ENCODE assay signal across 8 cellular contexts in genomic region chr11:44911031-44911814, GRCh38. TPM values are rescaled to one million over a fixed set of nuclear protein-coding genes. Genes with fewer than 3 reads are reported as not detected.
A peak's percentile ranks its signal among the peaks of the same experiment; 100 is the strongest.
DNase-seq lines count a peak whose midpoint lies in the region; ATAC-seq and TF ChIP-seq lines count a peak whose summit lies in the region.

No MANE protein-coding gene starts in this region.

- TF ChIP-seq POLR2A in Peyer's patch (IDR thresholded peaks at IDR 0.05), result no peak

- H3K4me3 Mint-ChIP-seq in nephron progenitor cell, result no peak overlapping the region

- H3K27me3 Mint-ChIP-seq in nephron progenitor cell (ENCODE audit: low read depth, poor library complexity), result peaks cover 3% of the 10 kb centered on the region

- no peaks in the 10 kb centered on the region for H3K36me3 ChIP-seq in Peyer's patch

- peak; percentile 77 for ATAC-seq in GM18511 (IDR thresholded peaks at IDR 0.05; ENCODE audit: unreplicated experiment)

- peaks cover 35% of the 10 kb centered on the region for H3K4me1 Mint-ChIP-seq in nephron progenitor cell

- DNase-seq in Kasumi-1 (lab: John Stamatoyannopoulos, UW), result peak; percentile 63 to 80
- peak; percentile 73 to 95 (median 78) for DNase-seq in Peyer's patch
- DNase-seq in activated T-cell treated with anti-CD3 and anti-CD28 coated beads, Interleukin-2, amount 50 U/mL, for 48 hours, result peak; percentile 87 to 88
- DNase-seq in fibroblast of pulmonary artery (ENCODE audit: low read depth), result peak; percentile 86
- DNase-seq in nephron progenitor cell, result peak; percentile 95
- DNase-seq in stimulated activated naive CD4-positive, alpha-beta T cell treated with Interleukin-2 at 50 U/mL for 16 hours (lab: John Stamatoyannopoulos, UW), result peak; percentile 76

- H3K27ac Mint-ChIP-seq in nephron progenitor cell, result no peak overlapping the region

- H3K9me3 ChIP-seq in Peyer's patch, result no peaks in the 10 kb centered on the region

- H3K4me1 ChIP-seq in Peyer's patch, result peaks cover 0 to 17% (median 7%) of the 10 kb centered on the region in 4 donors

- H3K4me3 ChIP-seq in Peyer's patch (no peak overlapping the region), fibroblast of pulmonary artery (replicated peaks; ENCODE audit: low read depth, low read length) (no peak overlapping the region)

- no peaks in the 10 kb centered on the region for H3K36me3 Mint-ChIP-seq in nephron progenitor cell (ENCODE audit: low read depth)

- H3K27me3 ChIP-seq in Peyer's patch, result no peaks in the 10 kb centered on the region

- H3K27ac ChIP-seq in 22Rv1, result no peak overlapping the region
- no peak overlapping the region for H3K27ac ChIP-seq in Peyer's patch

- TF ChIP-seq CTCF in 22Rv1 (IDR thresholded peaks at IDR 0.05) (peak; percentile 80), Peyer's patch (IDR thresholded peaks at IDR 0.05) (peak; percentile 59 to 93 (median 82)), fibroblast of pulmonary artery (IDR thresholded peaks at IDR 0.05; ENCODE audit: low read length, missing control alignments) (peak; percentile 66), nephron progenitor cell (IDR thresholded peaks at IDR 0.05) (peak; percentile 83)

- H3K9me3 Mint-ChIP-seq in nephron progenitor cell, result no peaks in the 10 kb centered on the region

RNA-seq across cellular contexts. Expression of gene TP53I11, which starts 39.5 kb away (rescaled TPM):
- 100 to 1,000 TPM in 1 of 4 donors, 10 to 100 TPM in 3; 48.0 to 152 (median 69.9) TPM for total RNA-seq in Peyer's patch
